In the genomic region with DNA sequence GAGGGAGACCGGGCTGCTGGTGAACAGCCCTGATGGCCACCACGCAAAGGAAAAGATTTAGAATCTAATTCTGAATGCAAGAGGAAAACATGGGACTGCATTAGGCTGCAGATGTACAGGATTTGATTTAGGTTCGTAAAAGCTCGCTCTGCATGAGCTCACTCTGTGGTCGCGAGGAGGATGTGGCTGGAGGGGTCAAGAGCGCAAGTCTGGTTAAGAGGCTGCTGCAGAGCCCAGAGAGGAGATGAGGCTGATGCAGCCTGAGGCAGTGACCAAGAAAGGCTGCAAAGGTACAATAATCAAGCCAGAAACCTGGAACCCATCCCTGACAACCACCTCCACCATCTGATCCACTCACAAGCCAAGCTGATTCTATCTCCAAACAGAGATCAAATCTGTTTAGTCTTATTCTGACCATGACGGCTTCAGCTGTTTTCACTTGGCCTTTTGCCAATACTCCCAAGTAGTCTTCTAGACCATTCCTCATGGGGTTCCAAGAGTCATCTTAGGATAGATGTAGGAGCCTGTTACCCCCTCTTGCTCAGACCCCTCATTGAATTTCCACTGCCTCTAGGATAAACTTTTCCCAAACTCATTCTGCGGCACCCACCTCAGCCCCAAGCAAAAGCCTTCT, we compare ENCODE assay signal across 17 cellular contexts. TPM values are rescaled to one million over a fixed set of nuclear protein-coding genes. Genes with fewer than 3 reads are reported as not detected.
A peak's percentile ranks its signal among the peaks of the same experiment; 100 is the strongest.
DNase-seq lines count a peak whose midpoint lies in the region; ATAC-seq and TF ChIP-seq lines count a peak whose summit lies in the region.
"Had no signal": no experiment of that assay in that cellular context is flagged by ENCODE, and none has a peak within 500 bp of the region (broad histone marks: within the 10 kb centered on the region; RNA-seq: fewer than 3 reads in every experiment).

No MANE protein-coding gene starts in this region.

- H3K27ac ChIP-seq in dorsolateral prefrontal cortex = no peak overlapping the region
- H3K27ac ChIP-seq: foreskin keratinocyte, HL-60, spleen, upper lobe of right lung had no signal

- peak; percentile 25 for DNase-seq in activated CD4-positive, alpha-beta memory T cell treated with anti-CD3 and anti-CD28 coated beads, Interleukin-2, amount 10 ng/mL, durations not matched to agents 7 days and 5 days
- no peak for DNase-seq in activated CD4-positive, alpha-beta memory T cell treated with anti-CD3 and anti-CD28 coated beads for 36 hours
- DNase-seq in MV-4-11 (lab: John Stamatoyannopoulos, UW) = peak; percentile 9
- peak; percentile 87 for DNase-seq in choroid plexus epithelial cell (ENCODE audit: low read depth)
- no peak for DNase-seq in stimulated activated effector memory CD8-positive, alpha-beta T cell treated with anti-CD3 and anti-CD28 coated beads, Interleukin-12 subunit alpha, Interleukin-12 subunit beta, amount 100 ng/mL, for 72 hours (ENCODE audit: low spot score in 2 of 2)
- no peak for DNase-seq in ecto neural progenitor cell (ENCODE audit: low spot score)
- DNase-seq in SW 1271 (lab: John Stamatoyannopoulos, UW) = no peak
- DNase-seq in dorsolateral prefrontal cortex = no peak
- DNase-seq: activated naive CD4-positive, alpha-beta T cell treated with anti-CD3 and anti-CD28 coated beads, Interleukin-2, amount 50 U/mL, for 16 hours; central memory CD4-positive, alpha-beta T cell; foreskin keratinocyte; Karpas-422; NCI-H146; spleen; upper lobe of right lung had no signal

- no peak for TF ChIP-seq CTCF in choroid plexus epithelial cell (conservative IDR thresholded peaks at IDR 0.05; ENCODE audit: low read depth, low read length)
- TF ChIP-seq CTCF in dorsolateral prefrontal cortex (IDR thresholded peaks at IDR 0.05 in 54 of 56, conservative IDR thresholded peaks at IDR 0.05 in 2 of 56; ENCODE audit: low read depth in 1 of 56, partially characterized antibody in 56 of 56) = no peak

- no peaks in the 10 kb centered on the region for H3K36me3 Mint-ChIP-seq in activated CD4-positive, alpha-beta memory T cell treated with anti-CD3 and anti-CD28 coated beads, Interleukin-2, amount 10 ng/mL, durations not matched to agents 7 days and 5 days (ENCODE audit: low read depth)
- no peaks in the 10 kb centered on the region for H3K36me3 Mint-ChIP-seq in activated CD4-positive, alpha-beta memory T cell treated with anti-CD3 and anti-CD28 coated beads for 36 hours
- no peaks in the 10 kb centered on the region for H3K36me3 Mint-ChIP-seq in stimulated activated effector memory CD8-positive, alpha-beta T cell treated with anti-CD3 and anti-CD28 coated beads, Interleukin-12 subunit alpha, Interleukin-12 subunit beta, amount 100 ng/mL, for 72 hours

- no peaks in the 10 kb centered on the region for H3K27me3 ChIP-seq in dorsolateral prefrontal cortex
- H3K27me3 ChIP-seq: foreskin keratinocyte, spleen, upper lobe of right lung had no signal

- peaks cover 3% of the 10 kb centered on the region for H3K4me1 Mint-ChIP-seq in activated CD4-positive, alpha-beta memory T cell treated with anti-CD3 and anti-CD28 coated beads, Interleukin-2, amount 10 ng/mL, durations not matched to agents 7 days and 5 days
- no peaks in the 10 kb centered on the region for H3K4me1 Mint-ChIP-seq in activated CD4-positive, alpha-beta memory T cell treated with anti-CD3 and anti-CD28 coated beads for 36 hours (ENCODE audit: low read depth)
- H3K4me1 Mint-ChIP-seq in stimulated activated effector memory CD8-positive, alpha-beta T cell treated with anti-CD3 and anti-CD28 coated beads, Interleukin-12 subunit alpha, Interleukin-12 subunit beta, amount 100 ng/mL, for 72 hours = peaks cover 22% of the 10 kb centered on the region

- ATAC-seq in stimulated activated effector memory CD8-positive, alpha-beta T cell treated with anti-CD3 and anti-CD28 coated beads, Interleukin-12 subunit alpha, Interleukin-12 subunit beta, amount 100 ng/mL, for 72 hours = peak; percentile 80
- ATAC-seq: foreskin keratinocyte, upper lobe of right lung had no signal

- H3K4me3 Mint-ChIP-seq in activated CD4-positive, alpha-beta memory T cell treated with anti-CD3 and anti-CD28 coated beads, Interleukin-2, amount 10 ng/mL, durations not matched to agents 7 days and 5 days = no peak overlapping the region
- no peak overlapping the region for H3K4me3 Mint-ChIP-seq in activated CD4-positive, alpha-beta memory T cell treated with anti-CD3 and anti-CD28 coated beads for 36 hours
- H3K4me3 Mint-ChIP-seq in stimulated activated effector memory CD8-positive, alpha-beta T cell treated with anti-CD3 and anti-CD28 coated beads, Interleukin-12 subunit alpha, Interleukin-12 subunit beta, amount 100 ng/mL, for 72 hours = no peak overlapping the region
- H3K4me3 Mint-ChIP-seq: stimulated activated naive CD8-positive, alpha-beta T cell treated with anti-CD3 and anti-CD28 coated beads, Interleukin-15, Interleukin-2, amounts not matched to agents 100 ng/mL and 50 ng/mL, for 24 hours had no signal

- peaks cover 4% of the 10 kb centered on the region for H3K27me3 Mint-ChIP-seq in activated CD4-positive, alpha-beta memory T cell treated with anti-CD3 and anti-CD28 coated beads, Interleukin-2, amount 10 ng/mL, durations not matched to agents 7 days and 5 days
- peaks cover 3% of the 10 kb centered on the region for H3K27me3 Mint-ChIP-seq in activated CD4-positive, alpha-beta memory T cell treated with anti-CD3 and anti-CD28 coated beads for 36 hours

- intact Hi-C loops in activated CD4-positive, alpha-beta memory T cell treated with anti-CD3 and anti-CD28 coated beads for 36 hours (cut with micrococcal nuclease) = loop anchor here (10.0 kb wide), 1 partner anchor 1189 kb away; no protein-coding TSS in a partner anchor
- intact Hi-C loops in dorsolateral prefrontal cortex (cut with DNase I) = loop anchor here in 1 of 2 donors (10.0 kb wide), 1 partner anchor 309 kb away; no protein-coding TSS in a partner anchor

- POLR2A ChIA-PET in activated CD4-positive, alpha-beta memory T cell treated with anti-CD3 and anti-CD28 coated beads, Interleukin-2, amount 10 ng/mL, durations not matched to agents 7 days and 5 days (lab: Charles Lee) = no interaction called here
- POLR2A ChIA-PET in activated CD4-positive, alpha-beta memory T cell treated with anti-CD3 and anti-CD28 coated beads for 36 hours (lab: Charles Lee) = no interaction called here

- H3K4me3 ChIP-seq in choroid plexus epithelial cell (ENCODE audit: low read depth, low read length) = no peak overlapping the region
- no peak overlapping the region for H3K4me3 ChIP-seq in dorsolateral prefrontal cortex
- H3K4me3 ChIP-seq: spleen, upper lobe of right lung had no signal

- peaks cover 6% of the 10 kb centered on the region for H3K9me3 Mint-ChIP-seq in activated CD4-positive, alpha-beta memory T cell treated with anti-CD3 and anti-CD28 coated beads, Interleukin-2, amount 10 ng/mL, durations not matched to agents 7 days and 5 days
- H3K9me3 Mint-ChIP-seq in activated CD4-positive, alpha-beta memory T cell treated with anti-CD3 and anti-CD28 coated beads for 36 hours = peaks cover 5% of the 10 kb centered on the region
- H3K9me3 Mint-ChIP-seq in stimulated activated effector memory CD8-positive, alpha-beta T cell treated with anti-CD3 and anti-CD28 coated beads, Interleukin-12 subunit alpha, Interleukin-12 subunit beta, amount 100 ng/mL, for 72 hours = peaks cover 4% of the 10 kb centered on the region
- H3K9me3 Mint-ChIP-seq: stimulated activated naive CD8-positive, alpha-beta T cell treated with anti-CD3 and anti-CD28 coated beads, Interleukin-15, Interleukin-2, amounts not matched to agents 100 ng/mL and 50 ng/mL, for 24 hours had no signal

- no peak overlapping the region for H3K27ac Mint-ChIP-seq in activated CD4-positive, alpha-beta memory T cell treated with anti-CD3 and anti-CD28 coated beads, Interleukin-2, amount 10 ng/mL, durations not matched to agents 7 days and 5 days
- H3K27ac Mint-ChIP-seq in activated CD4-positive, alpha-beta memory T cell treated with anti-CD3 and anti-CD28 coated beads for 36 hours = no peak overlapping the region
- H3K27ac Mint-ChIP-seq in stimulated activated effector memory CD8-positive, alpha-beta T cell treated with anti-CD3 and anti-CD28 coated beads, Interleukin-12 subunit alpha, Interleukin-12 subunit beta, amount 100 ng/mL, for 72 hours = no peak overlapping the region
- H3K27ac Mint-ChIP-seq: stimulated activated naive CD8-positive, alpha-beta T cell treated with anti-CD3 and anti-CD28 coated beads, Interleukin-15, Interleukin-2, amounts not matched to agents 100 ng/mL and 50 ng/mL, for 24 hours had no signal

- CTCF ChIA-PET in activated CD4-positive, alpha-beta memory T cell treated with anti-CD3 and anti-CD28 coated beads, Interleukin-2, amount 10 ng/mL, durations not matched to agents 7 days and 5 days (lab: Charles Lee) = interaction anchor here (1.2 to 2.0 kb wide), 2 partner anchors 11 to 561 kb away, joined by 3 to 13 read pairs; no protein-coding TSS in a partner anchor
- CTCF ChIA-PET in activated CD4-positive, alpha-beta memory T cell treated with anti-CD3 and anti-CD28 coated beads for 36 hours (lab: Charles Lee) = interaction anchor here (0.9 to 1.9 kb wide), 2 partner anchors 560 to 561 kb away, joined by 3 to 5 read pairs; no protein-coding TSS in a partner anchor

RNA-seq across cellular contexts. Expression of gene ARL4C, which starts 58.9 kb away (rescaled TPM):
- 100 to 1,000 TPM; 445 to 449 TPM for total RNA-seq in activated CD4-positive, alpha-beta memory T cell treated with anti-CD3 and anti-CD28 coated beads, Interleukin-2, amount 10 ng/mL, durations not matched to agents 7 days and 5 days
- 10 to 100 TPM; 44.4 to 44.7 TPM for total RNA-seq in activated CD4-positive, alpha-beta memory T cell treated with anti-CD3 and anti-CD28 coated beads for 36 hours
- total RNA-seq in dorsolateral prefrontal cortex = 10 to 100 TPM; 11.0 to 65.3 (median 37.1) TPM

Comparison
In these comparisons a context has a peak if more than half of its experiments do, and no peak if none do; other contexts are left out.
1. DNase-seq: peak in activated CD4-positive, alpha-beta memory T cell treated with anti-CD3 and anti-CD28 coated beads, Interleukin-2, amount 10 ng/mL, durations not matched to agents 7 days and 5 days (single experiment), MV-4-11 (single experiment) and choroid plexus epithelial cell (single experiment); none in activated CD4-positive, alpha-beta memory T cell treated with anti-CD3 and anti-CD28 coated beads for 36 hours (single experiment), stimulated activated effector memory CD8-positive, alpha-beta T cell treated with anti-CD3 and anti-CD28 coated beads, Interleukin-12 subunit alpha, Interleukin-12 subunit beta, amount 100 ng/mL, for 72 hours (0 of 2), ecto neural progenitor cell (single experiment), SW 1271 (0 of 2) and dorsolateral prefrontal cortex (0 of 10).
2. RNA of gene ARL4C, which starts 58.9 kb away (total RNA-seq): 445 to 449 TPM in activated CD4-positive, alpha-beta memory T cell treated with anti-CD3 and anti-CD28 coated beads, Interleukin-2, amount 10 ng/mL, durations not matched to agents 7 days and 5 days; 44.4 to 44.7 TPM in activated CD4-positive, alpha-beta memory T cell treated with anti-CD3 and anti-CD28 coated beads for 36 hours and 11.0 to 65.3 TPM in dorsolateral prefrontal cortex; every median in the first group is over 4 times any median in the second.